27 cellular contexts compared by ENCODE assay signal in the genomic region with DNA sequence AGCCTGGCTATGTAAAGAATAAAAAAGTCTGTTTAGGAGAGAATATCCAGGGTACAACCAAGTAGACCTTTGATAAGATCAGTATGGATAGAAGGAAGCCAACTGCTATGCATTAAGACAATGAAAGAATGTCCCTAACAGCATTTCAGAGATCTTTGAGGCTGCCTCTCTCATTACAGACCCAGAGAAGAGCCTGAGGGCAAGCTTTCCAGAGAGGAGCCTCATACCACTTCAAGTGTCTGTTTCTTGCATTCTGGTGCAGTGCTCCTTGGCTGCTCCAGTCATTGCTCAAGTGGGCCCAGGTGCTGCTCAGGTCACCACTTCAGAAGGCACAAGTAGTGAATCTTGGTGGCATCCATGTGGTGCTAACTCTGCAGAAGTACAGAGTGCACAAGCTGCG.
"Had no signal": no experiment of that assay in that cellular context is flagged by ENCODE, and none has a peak within 500 bp of the region (broad histone marks: within the 10 kb centered on the region; RNA-seq: fewer than 3 reads in every experiment).

No MANE protein-coding gene starts in this region.

- FAIRE-seq: keratinocyte, urothelium cell line had no signal

- H3K9ac ChIP-seq: neural progenitor cell had no signal

- ATAC-seq: left cardiac atrium; left lobe of liver; lower lobe of right lung; natural killer cell; right lobe of liver; stimulated activated naive B cell treated with anti-CD40 and anti-IgM and Interleukin-4, amounts not matched to agents 10 μg/mL and 1 μg/mL and 100 μg/mL, for 72 hours; stimulated activated naive CD8-positive, alpha-beta T cell treated with anti-CD3 and anti-CD28 coated beads, Interleukin-15, Interleukin-2, amounts not matched to agents 100 U/mL and 50 U/mL, for 24 hours; upper lobe of right lung had no signal

- H2AFZ ChIP-seq: neural progenitor cell had no signal

- H3K36me3 ChIP-seq: lower lobe of right lung, neural progenitor cell, neutrophil, right atrium auricular region, right lobe of liver, stomach, thyroid gland, transverse colon, upper lobe of right lung had no signal

- H3K27ac ChIP-seq: lower lobe of right lung, neural progenitor cell, neutrophil, right atrium auricular region, right lobe of liver, stomach, testis, thyroid gland, transverse colon, upper lobe of right lung had no signal

- H3K4me3 ChIP-seq: lower lobe of right lung, neural progenitor cell, right atrium auricular region, right lobe of liver, smooth muscle cell, stomach, testis, thyroid gland, transverse colon, upper lobe of right lung had no signal

- H3K4me2 ChIP-seq: neural progenitor cell, smooth muscle cell had no signal

- H3K4me1 ChIP-seq: lower lobe of right lung, neural progenitor cell, right atrium auricular region, right lobe of liver, stomach, testis, thyroid gland, transverse colon, upper lobe of right lung had no signal

- H3K9me3 ChIP-seq: lower lobe of right lung, neutrophil, right lobe of liver, testis, thyroid gland, upper lobe of right lung had no signal

- DNase-seq: kidney glomerular epithelial cell; left cardiac atrium; lower lobe of right lung; mammary epithelial cell; mesenchymal stem cell; naive B cell; natural killer cell; nephron progenitor cell; occipital lobe; right lobe of liver; stimulated activated CD4-positive, alpha-beta T cell treated with anti-CD3 and anti-CD28 coated beads, Interleukin-15, amount 100 ng/mL, for 24 hours; stimulated activated CD4-positive, alpha-beta T cell treated with anti-CD3 and anti-CD28 coated beads, Interleukin-2, amount 100 ng/mL, for 24 hours; stimulated activated CD4-positive, alpha-beta T cell treated with anti-CD3 and anti-CD28 coated beads, Interleukin-4, amount 100 ng/mL, for 1 hour; stimulated activated naive B cell treated with anti-CD40 and anti-IgM and Interleukin-4, amounts not matched to agents 10 μg/mL and 1 μg/mL and 100 μg/mL, for 72 hours; stimulated activated naive CD8-positive, alpha-beta T cell treated with anti-CD3 and anti-CD28 coated beads, Interleukin-15, Interleukin-2, amounts not matched to agents 100 U/mL and 50 U/mL, for 24 hours; stomach; testis; thyroid gland; transverse colon; upper lobe of right lung had no signal

- H3K27me3 ChIP-seq: neural progenitor cell, neutrophil, right atrium auricular region, right lobe of liver, stomach, testis, thyroid gland, transverse colon, upper lobe of right lung had no signal
